Comparison of ENCODE assay signal across 1 cellular context in genomic region chr9:33165263-33166151, GRCh38.
TF ChIP-seq lines count a peak whose summit lies in the region.

No MANE protein-coding gene starts in this region.

TF ChIP-seq in K562, 482 proteins besides CTCF, POLR2A, EP300 and RAD21 (continued from another document and continues in another):
- TF ChIP-seq SNAPC5 (CRISPR knock-in tag; IDR thresholded peaks at IDR 0.05), result no peak
- no peak for TF ChIP-seq ASH1L (IDR thresholded peaks at IDR 0.05; ENCODE audit: borderline replicate concordance, low read depth, partially characterized antibody)
- TF ChIP-seq RBM15 (IDR thresholded peaks at IDR 0.05; ENCODE audit: insufficient read depth, low read length), result no peak
- TF ChIP-seq FOXP4 (CRISPR knock-in tag; IDR thresholded peaks at IDR 0.05; ENCODE audit: borderline replicate concordance), result no peak
- no peak for TF ChIP-seq TAF7 (tag; IDR thresholded peaks at IDR 0.05)
- no peak for TF ChIP-seq ZNF639 (CRISPR knock-in tag; conservative IDR thresholded peaks at IDR 0.05 in 1 of 2, IDR thresholded peaks at IDR 0.05 in 1 of 2)
- TF ChIP-seq RBM14 (IDR thresholded peaks at IDR 0.05; ENCODE audit: borderline replicate concordance, insufficient read depth, low read depth, low read length), result no peak
- peak; percentile 76; the same call in 1 of the 2 replicates for TF ChIP-seq IRF9 (tag; IDR thresholded peaks at IDR 0.05)
- TF ChIP-seq PCBP2 (IDR thresholded peaks at IDR 0.05; ENCODE audit: low read depth, low read length, poor library complexity, severe bottlenecking), result no peak
- TF ChIP-seq PREB (CRISPR knock-in tag; IDR thresholded peaks at IDR 0.05), result no peak
- no peak for TF ChIP-seq ZNF140 (CRISPR knock-in tag; IDR thresholded peaks at IDR 0.05)
- TF ChIP-seq, protein P1, sequence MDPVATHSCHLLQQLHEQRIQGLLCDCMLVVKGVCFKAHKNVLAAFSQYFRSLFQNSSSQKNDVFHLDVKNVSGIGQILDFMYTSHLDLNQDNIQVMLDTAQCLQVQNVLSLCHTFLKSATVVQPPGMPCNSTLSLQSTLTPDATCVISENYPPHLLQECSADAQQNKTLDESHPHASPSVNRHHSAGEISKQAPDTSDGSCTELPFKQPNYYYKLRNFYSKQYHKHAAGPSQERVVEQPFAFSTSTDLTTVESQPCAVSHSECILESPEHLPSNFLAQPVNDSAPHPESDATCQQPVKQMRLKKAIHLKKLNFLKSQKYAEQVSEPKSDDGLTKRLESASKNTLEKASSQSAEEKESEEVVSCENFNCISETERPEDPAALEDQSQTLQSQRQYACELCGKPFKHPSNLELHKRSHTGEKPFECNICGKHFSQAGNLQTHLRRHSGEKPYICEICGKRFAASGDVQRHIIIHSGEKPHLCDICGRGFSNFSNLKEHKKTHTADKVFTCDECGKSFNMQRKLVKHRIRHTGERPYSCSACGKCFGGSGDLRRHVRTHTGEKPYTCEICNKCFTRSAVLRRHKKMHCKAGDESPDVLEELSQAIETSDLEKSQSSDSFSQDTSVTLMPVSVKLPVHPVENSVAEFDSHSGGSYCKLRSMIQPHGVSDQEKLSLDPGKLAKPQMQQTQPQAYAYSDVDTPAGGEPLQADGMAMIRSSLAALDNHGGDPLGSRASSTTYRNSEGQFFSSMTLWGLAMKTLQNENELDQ (CRISPR knock-in tag; IDR thresholded peaks at IDR 0.05; ENCODE audit: borderline replicate concordance), result no peak
- TF ChIP-seq ZNF165 (CRISPR knock-in tag; IDR thresholded peaks at IDR 0.05; ENCODE audit: borderline replicate concordance), result no peak
- no peak for TF ChIP-seq TFE3 (CRISPR knock-in tag; IDR thresholded peaks at IDR 0.05)
- TF ChIP-seq CCNT2 (IDR thresholded peaks at IDR 0.05; ENCODE audit: borderline replicate concordance, extremely low read depth, insufficient read length, low read depth, low read length), result no peak
- no peak for TF ChIP-seq SMARCB1 (IDR thresholded peaks at IDR 0.05; ENCODE audit: insufficient read length, low read depth)
- TF ChIP-seq, protein P2, sequence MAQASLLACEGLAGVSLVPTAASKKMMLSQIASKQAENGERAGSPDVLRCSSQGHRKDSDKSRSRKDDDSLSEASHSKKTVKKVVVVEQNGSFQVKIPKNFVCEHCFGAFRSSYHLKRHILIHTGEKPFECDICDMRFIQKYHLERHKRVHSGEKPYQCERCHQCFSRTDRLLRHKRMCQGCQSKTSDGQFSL (CRISPR knock-in tag; IDR thresholded peaks at IDR 0.05), result no peak
- TF ChIP-seq, protein P2 (tag; IDR thresholded peaks at IDR 0.05), result no peak
- TF ChIP-seq MXD1 (CRISPR knock-in tag; IDR thresholded peaks at IDR 0.05; ENCODE audit: borderline replicate concordance, poor library complexity, severe bottlenecking), result no peak
- TF ChIP-seq TGIF2 (CRISPR knock-in tag; IDR thresholded peaks at IDR 0.05), result no peak
- peak; percentile 41; the same call in 1 of the 2 replicates for TF ChIP-seq TCF3 (CRISPR knock-in tag; IDR thresholded peaks at IDR 0.05)
- peak; percentile 64 for TF ChIP-seq ATF7 (IDR thresholded peaks at IDR 0.05)
- TF ChIP-seq ZNF778 (CRISPR knock-in tag; IDR thresholded peaks at IDR 0.05), result no peak
- TF ChIP-seq MECOM (CRISPR knock-in tag; IDR thresholded peaks at IDR 0.05), result no peak
- TF ChIP-seq XRCC5 (IDR thresholded peaks at IDR 0.05; ENCODE audit: low read depth, low read length), result no peak
- TF ChIP-seq ZNF239 (CRISPR knock-in tag; IDR thresholded peaks at IDR 0.05), result no peak
- TF ChIP-seq, protein P3, sequence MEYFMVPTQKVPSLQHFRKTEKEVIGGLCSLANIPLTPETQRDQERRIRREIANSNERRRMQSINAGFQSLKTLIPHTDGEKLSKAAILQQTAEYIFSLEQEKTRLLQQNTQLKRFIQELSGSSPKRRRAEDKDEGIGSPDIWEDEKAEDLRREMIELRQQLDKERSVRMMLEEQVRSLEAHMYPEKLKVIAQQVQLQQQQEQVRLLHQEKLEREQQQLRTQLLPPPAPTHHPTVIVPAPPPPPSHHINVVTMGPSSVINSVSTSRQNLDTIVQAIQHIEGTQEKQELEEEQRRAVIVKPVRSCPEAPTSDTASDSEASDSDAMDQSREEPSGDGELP (CRISPR knock-in tag; IDR thresholded peaks at IDR 0.05; ENCODE audit: borderline replicate concordance), result peak; percentile 91
- TF ChIP-seq, protein P4, sequence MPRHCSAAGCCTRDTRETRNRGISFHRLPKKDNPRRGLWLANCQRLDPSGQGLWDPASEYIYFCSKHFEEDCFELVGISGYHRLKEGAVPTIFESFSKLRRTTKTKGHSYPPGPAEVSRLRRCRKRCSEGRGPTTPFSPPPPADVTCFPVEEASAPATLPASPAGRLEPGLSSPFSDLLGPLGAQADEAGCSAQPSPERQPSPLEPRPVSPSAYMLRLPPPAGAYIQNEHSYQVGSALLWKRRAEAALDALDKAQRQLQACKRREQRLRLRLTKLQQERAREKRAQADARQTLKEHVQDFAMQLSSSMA (CRISPR knock-in tag; IDR thresholded peaks at IDR 0.05), result no peak
- TF ChIP-seq ZBTB8A (IDR thresholded peaks at IDR 0.05; ENCODE audit: partially characterized antibody), result no peak
- no peak for TF ChIP-seq ZNF280A (IDR thresholded peaks at IDR 0.05; ENCODE audit: low read depth, partially characterized antibody)
- no peak for TF ChIP-seq RFX7 (CRISPR knock-in tag; IDR thresholded peaks at IDR 0.05)
- TF ChIP-seq PHF20 (IDR thresholded peaks at IDR 0.05; ENCODE audit: partially characterized antibody), result no peak
- no peak for TF ChIP-seq TFAM (CRISPR knock-in tag; conservative IDR thresholded peaks at IDR 0.05)
- no peak for TF ChIP-seq SREBF1 (IDR thresholded peaks at IDR 0.05; ENCODE audit: borderline replicate concordance, low read depth, low read length)
- peak; percentile 54; the same call in 1 of the 2 replicates for TF ChIP-seq ETV1 (tag; conservative IDR thresholded peaks at IDR 0.05; ENCODE audit: low read depth)
- TF ChIP-seq CHAMP1 (IDR thresholded peaks at IDR 0.05), result no peak
- no peak for TF ChIP-seq CBX3 (IDR thresholded peaks at IDR 0.05; ENCODE audit: borderline replicate concordance in 1 of 2, low read length in 2 of 2)
- no peak for TF ChIP-seq CREBBP (IDR thresholded peaks at IDR 0.05; ENCODE audit: low read depth, low read length)
- TF ChIP-seq ARNT (IDR thresholded peaks at IDR 0.05), result no peak
- TF ChIP-seq MBD2 (IDR thresholded peaks at IDR 0.05; ENCODE audit: borderline replicate concordance, low read depth), result no peak
- no peak for TF ChIP-seq FOS (IDR thresholded peaks at IDR 0.05; ENCODE audit: extremely low read depth, insufficient read length)
- no peak; the same call in 1 of the 2 replicates for TF ChIP-seq JUND (IDR thresholded peaks at IDR 0.05; ENCODE audit: borderline replicate concordance, low read depth, low read length)
- TF ChIP-seq JUND (tag; IDR thresholded peaks at IDR 0.05; ENCODE audit: borderline replicate concordance, low read depth, low read length), result peak; percentile 49; the same call in 1 of the 3 replicates
- TF ChIP-seq TOE1 (IDR thresholded peaks at IDR 0.05; ENCODE audit: borderline replicate concordance), result no peak
- no peak for TF ChIP-seq TOE1 (CRISPR knock-in tag; IDR thresholded peaks at IDR 0.05; ENCODE audit: borderline replicate concordance, low read depth)
- TF ChIP-seq U2AF1 (optimal IDR thresholded peaks at IDR 0.05; ENCODE audit: low read depth, low read length), result no peak
- no peak for TF ChIP-seq CHD4 (IDR thresholded peaks at IDR 0.05; ENCODE audit: insufficient read depth, insufficient replicate concordance, low read depth, low read length, poor library complexity, severe bottlenecking)
- peak; percentile 52 for TF ChIP-seq TBP (optimal IDR thresholded peaks at IDR 0.05; ENCODE audit: low read depth, low read length)
- TF ChIP-seq ADNP (tag; IDR thresholded peaks at IDR 0.05), result no peak
- no peak for TF ChIP-seq POLR3A (IDR thresholded peaks at IDR 0.05; ENCODE audit: borderline replicate concordance, extremely low read depth, insufficient read depth, insufficient read length)
- TF ChIP-seq PML (IDR thresholded peaks at IDR 0.05; ENCODE audit: low read length), result no peak
